Comparison of ENCODE assay signal across 27 cellular contexts in the genomic region with DNA sequence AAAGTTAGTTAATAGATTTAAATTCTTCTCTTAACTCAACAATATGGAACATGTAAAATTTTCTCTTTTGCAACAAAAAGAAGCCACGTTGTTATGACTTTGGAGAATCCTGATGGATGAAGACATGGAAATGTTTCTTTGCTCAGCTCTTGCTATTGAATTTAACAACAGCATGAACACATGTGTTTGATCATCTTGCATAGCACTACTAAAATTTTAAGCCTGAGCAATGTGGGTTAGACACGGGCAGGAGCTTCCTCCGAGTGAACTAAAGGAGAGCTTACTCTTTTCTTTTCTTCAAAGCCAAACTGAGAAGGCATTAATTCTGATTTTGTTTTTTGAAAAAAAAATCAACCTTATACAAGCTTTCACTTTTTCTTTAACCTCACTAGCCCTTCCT. TPM values are rescaled to one million over a fixed set of nuclear protein-coding genes. Genes with fewer than 3 reads are reported as not detected.
"Had no signal": no experiment of that assay in that cellular context is flagged by ENCODE, and none has a peak within 500 bp of the region (broad histone marks: within the 10 kb centered on the region; RNA-seq: fewer than 3 reads in every experiment).

No MANE protein-coding gene starts in this region.

- H3K36me3 ChIP-seq: esophagus squamous epithelium, left lung, lower lobe of right lung, neutrophil, pancreas, sigmoid colon, stomach, tibial artery had no signal

- DNase-seq: cerebellar nuclear complex; cortex of kidney; effector memory CD8-positive, alpha-beta T cell; erythroblast; esophagus squamous epithelium; foreskin melanocyte; hippocampal formation; left cardiac atrium; left lung; lower lobe of right lung; mucosa of descending colon; naive B cell; pancreas; retina; sigmoid colon; stimulated activated CD4-positive, alpha-beta T cell treated with anti-CD3 and anti-CD28 coated beads, Interleukin-2, amount 100 ng/mL, for 24 hours; stimulated activated CD4-positive, alpha-beta T cell treated with anti-CD3 and anti-CD28 coated beads, Interleukin-4, amount 100 ng/mL, for 24 hours; stimulated activated naive CD4-positive, alpha-beta T cell treated with Interleukin-2 at 50 U/mL for 16 hours; stomach; testis; tibial artery had no signal

- H3K27ac ChIP-seq: esophagus squamous epithelium, left lung, lower lobe of right lung, neutrophil, pancreas, sigmoid colon, stomach, testis, tibial artery had no signal

- H3K27me3 ChIP-seq: esophagus squamous epithelium, left lung, neutrophil, pancreas, sigmoid colon, stomach, testis, tibial artery had no signal

- H3K4me1 ChIP-seq: esophagus squamous epithelium, left lung, lower lobe of right lung, pancreas, sigmoid colon, stomach, testis had no signal

- H3K4me3 ChIP-seq: esophagus squamous epithelium, left lung, lower lobe of right lung, mucosa of descending colon, pancreas, sigmoid colon, stomach, testis, tibial artery had no signal

- ATAC-seq: effector memory CD8-positive, alpha-beta T cell; left lung; lower lobe of right lung; mucosa of descending colon; natural killer cell treated with Interleukin-12 subunit alpha and Interleukin-12 subunit beta and Interleukin-15 and Interleukin-18, amount 100 ng/mL, for 72 hours; pancreas; stimulated activated effector memory CD8-positive, alpha-beta T cell treated with anti-CD3 and anti-CD28 coated beads, Interleukin-12 subunit alpha, Interleukin-12 subunit beta, amount 100 ng/mL, for 72 hours had no signal

- H3K9me3 ChIP-seq: esophagus squamous epithelium, left lung, lower lobe of right lung, mucosa of descending colon, neutrophil, pancreas, sigmoid colon, stomach, testis, tibial artery had no signal

RNA-seq across cellular contexts. Expression of a gene that starts 36.8 kb away (rescaled TPM):
- total RNA-seq: dermis microvascular lymphatic vessel endothelial cell; lower lobe of right lung; natural killer cell treated with Interleukin-12 subunit alpha and Interleukin-12 subunit beta and Interleukin-15 and Interleukin-18, amount 100 ng/mL, for 72 hours; posterior vena cava; pulmonary artery endothelial cell had no signal
